8 cellular contexts compared by ENCODE assay signal in genomic region chr1:229127301-229127700, GRCh38.
DNase-seq lines count a peak whose midpoint lies in the region; ATAC-seq and TF ChIP-seq lines count a peak whose summit lies in the region.

No MANE protein-coding gene starts in this region.

- H3K9me3 Mint-ChIP-seq in naive thymus-derived CD4-positive, alpha-beta T cell, result no peaks in the 10 kb centered on the region
- H3K9me3 Mint-ChIP-seq in activated T-helper 2 cell treated with anti-CD3 and anti-CD28 coated beads, Interferon-gamma antibody, Interleukin-2, Interleukin-4, amounts not matched to agents 10 μg/mL and 5 μg/mL and 100 μg/mL, durations not matched to agents 14 hours and 24 hours and 36 hours, result no peaks in the 10 kb centered on the region

- H3K9me3 ChIP-seq in naive thymus-derived CD4-positive, alpha-beta T cell (ENCODE audit: control insufficient read depth in 2 of 3, low read length in 3 of 3), result no peaks in the 10 kb centered on the region
- H3K9me3 ChIP-seq in tibial nerve, result no peaks in the 10 kb centered on the region

- intact Hi-C loops in naive thymus-derived CD4-positive, alpha-beta T cell (cut with micrococcal nuclease), result no loop called here
- intact Hi-C loops in Right ventricle myocardium inferior (cut with DNase I), result no loop called here
- intact Hi-C loops in activated T-helper 2 cell treated with anti-CD3 and anti-CD28 coated beads, Interferon-gamma antibody, Interleukin-2, Interleukin-4, amounts not matched to agents 10 μg/mL and 5 μg/mL and 100 μg/mL, durations not matched to agents 14 hours and 24 hours and 36 hours (cut with micrococcal nuclease), result no loop called here

- H3K4me1 ChIP-seq in naive thymus-derived CD4-positive, alpha-beta T cell (ENCODE audit: control insufficient read depth in 2 of 2, insufficient read depth in 2 of 2, low read length in 2 of 2), result peaks cover 41 to 46% of the 10 kb centered on the region in 2 donors
- H3K4me1 ChIP-seq in tibial nerve, result peaks cover 0 to 27% (median 4%) of the 10 kb centered on the region in 4 donors

- no peak for TF ChIP-seq POLR2A in tibial nerve (IDR thresholded peaks at IDR 0.05)

- POLR2A ChIA-PET in naive thymus-derived CD4-positive, alpha-beta T cell (lab: Charles Lee), result interaction anchor here (1.4 kb wide), 1 partner anchor 12 kb away, joined by 4 read pairs; no protein-coding TSS in a partner anchor

- H3K4me1 Mint-ChIP-seq in naive thymus-derived CD4-positive, alpha-beta T cell, result peaks cover 26 to 66% (median 56%) of the 10 kb centered on the region in 7 donors
- H3K4me1 Mint-ChIP-seq in activated T-helper 2 cell treated with anti-CD3 and anti-CD28 coated beads, Interferon-gamma antibody, Interleukin-2, Interleukin-4, amounts not matched to agents 10 μg/mL and 5 μg/mL and 100 μg/mL, durations not matched to agents 14 hours and 24 hours and 36 hours (ENCODE audit: low read depth), result peaks cover 22% of the 10 kb centered on the region

- no peak for TF ChIP-seq CTCF in tibial nerve (IDR thresholded peaks at IDR 0.05)

- peaks cover 0 to 61% (median 0%) of the 10 kb centered on the region in 5 donors for H3K27me3 Mint-ChIP-seq in naive thymus-derived CD4-positive, alpha-beta T cell
- peaks cover 22% of the 10 kb centered on the region for H3K27me3 Mint-ChIP-seq in activated T-helper 2 cell treated with anti-CD3 and anti-CD28 coated beads, Interferon-gamma antibody, Interleukin-2, Interleukin-4, amounts not matched to agents 10 μg/mL and 5 μg/mL and 100 μg/mL, durations not matched to agents 14 hours and 24 hours and 36 hours (ENCODE audit: low read depth)

- CTCF ChIA-PET in naive thymus-derived CD4-positive, alpha-beta T cell (lab: Charles Lee), result no interaction called here

- ATAC-seq in HG02981 (IDR thresholded peaks at IDR 0.05; ENCODE audit: unreplicated experiment) (peak; percentile 56), Right ventricle myocardium inferior (no peak), HG03439 (IDR thresholded peaks at IDR 0.05; ENCODE audit: unreplicated experiment) (no peak)
- no peak for ATAC-seq in naive thymus-derived CD4-positive, alpha-beta T cell

- H3K4me3 ChIP-seq in naive thymus-derived CD4-positive, alpha-beta T cell (ENCODE audit: low read length), result no peak overlapping the region
- no peak overlapping the region for H3K4me3 ChIP-seq in tibial nerve

- H3K36me3 ChIP-seq in naive thymus-derived CD4-positive, alpha-beta T cell (ENCODE audit: control insufficient read depth in 2 of 3, insufficient read depth in 3 of 3, low read length in 3 of 3), result no peaks in the 10 kb centered on the region
- H3K36me3 ChIP-seq in tibial nerve, result no peaks in the 10 kb centered on the region

- peak overlapping the region in 8 of 10 donors; percentile 4 to 60 (median 40) for H3K4me3 Mint-ChIP-seq in naive thymus-derived CD4-positive, alpha-beta T cell
- H3K4me3 Mint-ChIP-seq in activated T-helper 2 cell treated with anti-CD3 and anti-CD28 coated beads, Interferon-gamma antibody, Interleukin-2, Interleukin-4, amounts not matched to agents 10 μg/mL and 5 μg/mL and 100 μg/mL, durations not matched to agents 14 hours and 24 hours and 36 hours (ENCODE audit: low read depth), result no peak overlapping the region

- peak; percentile 51 for DNase-seq in ELR (ENCODE audit: low read depth)
- peak; percentile 20 for DNase-seq in UCSD-AML1 (lab: John Stamatoyannopoulos, UW; ENCODE audit: unreplicated experiment)
- peak in 1 of 9 donors; percentile 34 for DNase-seq in naive thymus-derived CD4-positive, alpha-beta T cell
- DNase-seq in Right ventricle myocardium inferior (ENCODE audit: missing footprints), result no peak
- DNase-seq in tibial nerve (ENCODE audit: low spot score in 2 of 2), result no peak
- DNase-seq in activated T-helper 2 cell treated with anti-CD3 and anti-CD28 coated beads, Interferon-gamma antibody, Interleukin-2, Interleukin-4, amounts not matched to agents 10 μg/mL and 5 μg/mL and 100 μg/mL, durations not matched to agents 14 hours and 24 hours and 36 hours (ENCODE audit: low spot score), result no peak

- WGBS in tibial nerve, 2 donors, result 33 to 46% methylated on average over 2 of the region's 2 CpGs

- no peaks in the 10 kb centered on the region for H3K36me3 Mint-ChIP-seq in naive thymus-derived CD4-positive, alpha-beta T cell
- no peaks in the 10 kb centered on the region for H3K36me3 Mint-ChIP-seq in activated T-helper 2 cell treated with anti-CD3 and anti-CD28 coated beads, Interferon-gamma antibody, Interleukin-2, Interleukin-4, amounts not matched to agents 10 μg/mL and 5 μg/mL and 100 μg/mL, durations not matched to agents 14 hours and 24 hours and 36 hours (ENCODE audit: low read depth)

- TF ChIP-seq EP300 in tibial nerve (IDR thresholded peaks at IDR 0.05), result no peak

- H3K27ac Mint-ChIP-seq in naive thymus-derived CD4-positive, alpha-beta T cell, result peak overlapping the region in 4 of 9 donors; percentile 57 to 92 (median 80)
- H3K27ac Mint-ChIP-seq in activated T-helper 2 cell treated with anti-CD3 and anti-CD28 coated beads, Interferon-gamma antibody, Interleukin-2, Interleukin-4, amounts not matched to agents 10 μg/mL and 5 μg/mL and 100 μg/mL, durations not matched to agents 14 hours and 24 hours and 36 hours, result no peak overlapping the region

- no peaks in the 10 kb centered on the region for H3K27me3 ChIP-seq in naive thymus-derived CD4-positive, alpha-beta T cell (ENCODE audit: control insufficient read depth in 2 of 2, insufficient read depth in 2 of 2, low read length in 2 of 2)
- no peaks in the 10 kb centered on the region for H3K27me3 ChIP-seq in tibial nerve

- H3K27ac ChIP-seq in naive thymus-derived CD4-positive, alpha-beta T cell (ENCODE audit: low read depth, low read length), result no peak overlapping the region
- H3K27ac ChIP-seq in tibial nerve, result no peak overlapping the region

Comparison
In these comparisons a context has a peak if more than half of its experiments do, and no peak if none do; other contexts are left out.
1. DNase-seq: peak in ELR (single experiment) and UCSD-AML1 (single experiment); none in Right ventricle myocardium inferior (single experiment), tibial nerve (0 of 2) and activated T-helper 2 cell treated with anti-CD3 and anti-CD28 coated beads, Interferon-gamma antibody, Interleukin-2, Interleukin-4, amounts not matched to agents 10 μg/mL and 5 μg/mL and 100 μg/mL, durations not matched to agents 14 hours and 24 hours and 36 hours (single experiment).